Comparison of ENCODE assay signal across 10 cellular contexts in the genomic region with DNA sequence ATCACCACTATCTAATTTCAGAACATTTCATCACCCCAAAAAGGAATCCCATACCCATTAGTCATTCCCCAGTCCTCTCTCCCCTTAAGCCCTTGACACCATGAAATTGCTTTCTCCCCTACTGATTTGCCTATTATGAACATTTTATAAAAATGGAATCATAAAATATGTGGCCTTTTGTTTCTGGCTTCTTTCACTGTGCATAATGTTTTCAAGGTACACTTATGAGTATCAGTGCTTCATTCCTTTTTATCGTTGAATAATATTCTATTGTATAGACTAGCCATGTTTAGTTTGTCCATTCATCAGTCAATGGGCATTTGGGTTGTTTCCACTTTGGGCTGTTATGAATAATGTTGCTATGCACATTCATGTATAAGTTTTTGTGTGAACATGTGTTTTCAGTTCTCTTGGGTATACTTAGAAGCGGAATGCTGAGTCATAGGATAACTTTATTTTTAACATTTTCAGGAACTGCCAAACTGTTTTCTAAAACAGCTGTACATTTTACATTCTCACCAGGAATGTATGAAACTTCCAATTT. TPM values are rescaled to one million over a fixed set of nuclear protein-coding genes. Genes with fewer than 3 reads are reported as not detected.
A peak's percentile ranks its signal among the peaks of the same experiment; 100 is the strongest.
DNase-seq lines count a peak whose midpoint lies in the region; ATAC-seq and TF ChIP-seq lines count a peak whose summit lies in the region.
"Had no signal": no experiment of that assay in that cellular context is flagged by ENCODE, and none has a peak within 500 bp of the region (broad histone marks: within the 10 kb centered on the region; RNA-seq: fewer than 3 reads in every experiment).

No MANE protein-coding gene starts in this region.

- H3K9me3 ChIP-seq in IMR-90 (ENCODE audit: control insufficient read depth, insufficient read depth, low read length): no peaks in the 10 kb centered on the region

- POLR2A ChIA-PET in IMR-90 (lab: Charles Lee; ENCODE audit: unreplicated experiment): no interaction called here

- peak overlapping the region; percentile 90 for H2BK5ac ChIP-seq in IMR-90 (ENCODE audit: low read depth, low read length, poor library complexity, severe bottlenecking)

- TF ChIP-seq CTCF in IMR-90 (conservative IDR thresholded peaks at IDR 0.05; ENCODE audit: low read depth, low read length): no peak
- no peak for TF ChIP-seq CTCF in astrocyte of the spinal cord (IDR thresholded peaks at IDR 0.05; ENCODE audit: low read depth, low read length)
- TF ChIP-seq CTCF in nephron progenitor cell (IDR thresholded peaks at IDR 0.05): no peak

- H3K9ac ChIP-seq in IMR-90 (ENCODE audit: low read depth, low read length): no peak overlapping the region

- dilution Hi-C loops in IMR-90 (cut with HindIII; ENCODE audit: low sequenced_read_pairs, unreplicated experiment): no loop called here

- peak overlapping the region; percentile 22; the same call in 1 of the 2 replicates for H3K4ac ChIP-seq in IMR-90 (ENCODE audit: low read depth, low read length)

- H3K4me3 ChIP-seq in IMR-90 (ENCODE audit: insufficient read depth, low read depth, low read length) (no peak overlapping the region), astrocyte of the spinal cord (ENCODE audit: low read depth, low read length) (no peak overlapping the region)

- H3K9me3 Mint-ChIP-seq in activated T-helper 1 cell treated with anti-CD3 and anti-CD28 coated beads, Interleukin-12 subunit alpha, Interleukin-12 subunit beta, Interleukin-2, Interleukin-4 antibody, amounts not matched to agents 30 ng/mL and 10 ng/mL and 1 ng/mL, durations not matched to agents 14 hours and 24 hours and 36 hours: no peaks in the 10 kb centered on the region
- no peaks in the 10 kb centered on the region for H3K9me3 Mint-ChIP-seq in nephron progenitor cell
- H3K9me3 Mint-ChIP-seq: central memory CD8-positive, alpha-beta T cell had no signal

- TF ChIP-seq RAD21 in IMR-90 (IDR thresholded peaks at IDR 0.05; ENCODE audit: low read length): no peak

- H4K91ac ChIP-seq in IMR-90 (ENCODE audit: insufficient read depth, low read depth, low read length): no peak overlapping the region

- H3K4me1 Mint-ChIP-seq in activated T-helper 1 cell treated with anti-CD3 and anti-CD28 coated beads, Interleukin-12 subunit alpha, Interleukin-12 subunit beta, Interleukin-2, Interleukin-4 antibody, amounts not matched to agents 30 ng/mL and 10 ng/mL and 1 ng/mL, durations not matched to agents 14 hours and 24 hours and 36 hours (ENCODE audit: low read depth): no peaks in the 10 kb centered on the region
- H3K4me1 Mint-ChIP-seq in nephron progenitor cell: peaks cover 6% of the 10 kb centered on the region

- no peak overlapping the region for H2AK9ac ChIP-seq in IMR-90 (replicated peaks; ENCODE audit: low read depth, low read length, poor library complexity)

- H3K4me1 ChIP-seq in IMR-90 (ENCODE audit: control insufficient read depth, insufficient read depth, low read length): peaks cover 10% of the 10 kb centered on the region

- no peaks in the 10 kb centered on the region for H3K27me3 Mint-ChIP-seq in activated T-helper 1 cell treated with anti-CD3 and anti-CD28 coated beads, Interleukin-12 subunit alpha, Interleukin-12 subunit beta, Interleukin-2, Interleukin-4 antibody, amounts not matched to agents 30 ng/mL and 10 ng/mL and 1 ng/mL, durations not matched to agents 14 hours and 24 hours and 36 hours (ENCODE audit: insufficient read depth)
- no peaks in the 10 kb centered on the region for H3K27me3 Mint-ChIP-seq in nephron progenitor cell (ENCODE audit: low read depth, poor library complexity)
- H3K27me3 Mint-ChIP-seq: central memory CD8-positive, alpha-beta T cell had no signal

- peaks cover 9% of the 10 kb centered on the region for H3K9me1 ChIP-seq in IMR-90 (ENCODE audit: insufficient read depth, low read length)

- ATAC-seq in IMR-90 (ENCODE audit: low read depth) (peak; percentile 90), HG03520 (IDR thresholded peaks at IDR 0.05; ENCODE audit: unreplicated experiment) (no peak)

- no peak overlapping the region for H3K14ac ChIP-seq in IMR-90 (replicated peaks; ENCODE audit: low read depth, low read length)

- peak overlapping the region; percentile 24; the same call in 1 of the 2 replicates for H2BK20ac ChIP-seq in IMR-90 (ENCODE audit: low read depth, low read length)

- in situ Hi-C loops in IMR-90 (cut with MboI; ENCODE audit: low sequenced_read_pairs): no loop called here
- in situ Hi-C loops in astrocyte of the spinal cord (cut with HindIII; ENCODE audit: low sequenced_read_pairs): no loop called here

- H3K27ac ChIP-seq in IMR-90 (ENCODE audit: insufficient read depth, low read length): no peak overlapping the region

- WGBS in IMR-90 (ENCODE audit: extremely low coverage in 2 of 2, insufficient read length in 1 of 2), 2 experiments: no CpG with 5 or more reads among the region's 2 CpGs

- TF ChIP-seq POLR2A in IMR-90 (IDR thresholded peaks at IDR 0.05; ENCODE audit: low read depth, low read length): no peak

- peak overlapping the region; percentile 46; the same call in 1 of the 2 replicates for H3K4me2 ChIP-seq in IMR-90 (ENCODE audit: low read depth, low read length)

- no peak overlapping the region for H3K27ac Mint-ChIP-seq in activated T-helper 1 cell treated with anti-CD3 and anti-CD28 coated beads, Interleukin-12 subunit alpha, Interleukin-12 subunit beta, Interleukin-2, Interleukin-4 antibody, amounts not matched to agents 30 ng/mL and 10 ng/mL and 1 ng/mL, durations not matched to agents 14 hours and 24 hours and 36 hours
- no peak overlapping the region for H3K27ac Mint-ChIP-seq in nephron progenitor cell

- peak overlapping the region; percentile 9 for H2BK120ac ChIP-seq in IMR-90 (ENCODE audit: low read depth, low read length)

- CTCF ChIA-PET in IMR-90 (lab: Yijun Ruan, JAX): interaction anchor here (1.1 kb wide), 1 partner anchor 16 kb away, joined by 5 read pairs; no protein-coding TSS in a partner anchor

- H4K8ac ChIP-seq in IMR-90 (ENCODE audit: low read depth in 2 of 2, low read length in 2 of 2): no peak overlapping the region; a peak in 1 of 4 replicates

- peak; percentile 83 for DNase-seq in GM04503 (ENCODE audit: low read depth)
- DNase-seq in IMR-90: peak; percentile 91
- peak; percentile 85 for DNase-seq in astrocyte of the spinal cord (ENCODE audit: low read depth, low spot score)
- DNase-seq in non-pigmented ciliary epithelial cell (ENCODE audit: low read depth): peak; percentile 79
- DNase-seq in activated T-helper 1 cell treated with anti-CD3 and anti-CD28 coated beads, Interleukin-12 subunit alpha, Interleukin-12 subunit beta, Interleukin-2, Interleukin-4 antibody, amounts not matched to agents 30 ng/mL and 10 ng/mL and 1 ng/mL, durations not matched to agents 14 hours and 24 hours and 36 hours (ENCODE audit: low spot score): no peak
- no peak for DNase-seq in nephron progenitor cell
- DNase-seq in 8988T: no peak
- DNase-seq: kidney glomerular epithelial cell had no signal

- no peak overlapping the region; the same call in 2 of the 3 replicates for H2BK15ac ChIP-seq in IMR-90 (ENCODE audit: low read depth, low read length)

- H2AFZ ChIP-seq in IMR-90 (replicated peaks; ENCODE audit: low read length, poor library complexity): no peak overlapping the region

- H2AK5ac ChIP-seq in IMR-90 (ENCODE audit: low read depth, low read length): no peak overlapping the region

- no peak overlapping the region for H3K4me3 Mint-ChIP-seq in activated T-helper 1 cell treated with anti-CD3 and anti-CD28 coated beads, Interleukin-12 subunit alpha, Interleukin-12 subunit beta, Interleukin-2, Interleukin-4 antibody, amounts not matched to agents 30 ng/mL and 10 ng/mL and 1 ng/mL, durations not matched to agents 14 hours and 24 hours and 36 hours
- no peak overlapping the region for H3K4me3 Mint-ChIP-seq in nephron progenitor cell
- H3K4me3 Mint-ChIP-seq: central memory CD8-positive, alpha-beta T cell had no signal

- H4K5ac ChIP-seq in IMR-90 (ENCODE audit: low read depth, low read length): no peak overlapping the region

- H3K79me1 ChIP-seq in IMR-90 (ENCODE audit: low read depth in 1 of 2, low read length in 2 of 2): 0 out of 4 replicates have a peak, but pooled peaks cover 0 to 3% of the 10 kb centered on the region in 2 experiments

- H3K18ac ChIP-seq in IMR-90 (ENCODE audit: low read depth, low read length): no peak overlapping the region

- H3K23ac ChIP-seq in IMR-90 (ENCODE audit: low read depth, low read length): no peak overlapping the region

- intact Hi-C loops in IMR-90 (cut with micrococcal nuclease): loop anchor here (2.0 kb wide), 1 partner anchor 45 kb away; the partner anchor contains the start of gene ARHGAP26
- intact Hi-C loops in activated T-helper 1 cell treated with anti-CD3 and anti-CD28 coated beads, Interleukin-12 subunit alpha, Interleukin-12 subunit beta, Interleukin-2, Interleukin-4 antibody, amounts not matched to agents 30 ng/mL and 10 ng/mL and 1 ng/mL, durations not matched to agents 14 hours and 24 hours and 36 hours (cut with micrococcal nuclease): no loop called here

- H3K36me3 Mint-ChIP-seq in activated T-helper 1 cell treated with anti-CD3 and anti-CD28 coated beads, Interleukin-12 subunit alpha, Interleukin-12 subunit beta, Interleukin-2, Interleukin-4 antibody, amounts not matched to agents 30 ng/mL and 10 ng/mL and 1 ng/mL, durations not matched to agents 14 hours and 24 hours and 36 hours (ENCODE audit: low read depth): no peaks in the 10 kb centered on the region
- H3K36me3 Mint-ChIP-seq in nephron progenitor cell (ENCODE audit: low read depth): no peaks in the 10 kb centered on the region

- H3K27me3 ChIP-seq in IMR-90 (ENCODE audit: control insufficient read depth, insufficient read depth, low read length): peaks cover 7% of the 10 kb centered on the region; the same call in 1 of the 2 replicates

- H3K36me3 ChIP-seq in IMR-90 (ENCODE audit: control insufficient read depth, insufficient read depth, low read length): no peaks in the 10 kb centered on the region

- H4K20me1 ChIP-seq in IMR-90 (ENCODE audit: insufficient read depth, low read length): no peaks in the 10 kb centered on the region

- H3K56ac ChIP-seq in IMR-90 (ENCODE audit: extremely low read depth, insufficient read depth, low read length): no peak overlapping the region

- no TSS peak for BruUV-seq in IMR-90 (replicated peaks; lab: Mats Ljungman, UMichigan)

RNA-seq across cellular contexts. Expression of gene FGF1, which starts 40.4 kb away (rescaled TPM):
- total RNA-seq in IMR-90 (2012; rRNA removed): 7.7 and 8.1 TPM in 2 replicates
- 7.6 and 8.5 TPM in 2 replicates for polyA plus RNA-seq in IMR-90 (2012; rRNA removed)
- polyA plus RNA-seq in IMR-90 (2012; cell fraction: cytosol; rRNA removed): 2.3 and 3.6 TPM in 2 replicates
- 0.82 and 5.7 TPM in 2 replicates for polyA plus RNA-seq in IMR-90 (2012; cell fraction: nucleus; rRNA removed; ENCODE audit: low replicate concordance)
- 0.08 TPM in 1 of 2 replicates, not detected in the other for total RNA-seq in activated T-helper 1 cell treated with anti-CD3 and anti-CD28 coated beads, Interleukin-12 subunit alpha, Interleukin-12 subunit beta, Interleukin-2, Interleukin-4 antibody, amounts not matched to agents 30 ng/mL and 10 ng/mL and 1 ng/mL, durations not matched to agents 14 hours and 24 hours and 36 hours

RNA-seq across cellular contexts. Expression of gene ARHGAP26, which starts 43.9 kb away (rescaled TPM):
- 0.54 and 0.56 TPM in 2 replicates for total RNA-seq in IMR-90 (2012; rRNA removed)
- polyA plus RNA-seq in IMR-90 (2012; rRNA removed): 0.27 and 0.56 TPM in 2 replicates
- 0.06 and 0.13 TPM in 2 replicates for polyA plus RNA-seq in IMR-90 (2012; cell fraction: cytosol; rRNA removed)
- polyA plus RNA-seq in IMR-90 (2012; cell fraction: nucleus; rRNA removed; ENCODE audit: low replicate concordance): 0.40 and 2.1 TPM in 2 replicates
- total RNA-seq in activated T-helper 1 cell treated with anti-CD3 and anti-CD28 coated beads, Interleukin-12 subunit alpha, Interleukin-12 subunit beta, Interleukin-2, Interleukin-4 antibody, amounts not matched to agents 30 ng/mL and 10 ng/mL and 1 ng/mL, durations not matched to agents 14 hours and 24 hours and 36 hours: 20.0 and 21.2 TPM in 2 replicates

Comparison
In these comparisons a context has a peak if more than half of its experiments do, and no peak if none do; other contexts are left out.
1. DNase-seq: peak in GM04503 (single experiment), IMR-90 (single experiment), astrocyte of the spinal cord (single experiment) and non-pigmented ciliary epithelial cell (single experiment); none in activated T-helper 1 cell treated with anti-CD3 and anti-CD28 coated beads, Interleukin-12 subunit alpha, Interleukin-12 subunit beta, Interleukin-2, Interleukin-4 antibody, amounts not matched to agents 30 ng/mL and 10 ng/mL and 1 ng/mL, durations not matched to agents 14 hours and 24 hours and 36 hours (single experiment), nephron progenitor cell (single experiment) and 8988T (single experiment).
2. RNA of gene ARHGAP26, which starts 43.9 kb away (total RNA-seq): 20.0 to 21.2 TPM in activated T-helper 1 cell treated with anti-CD3 and anti-CD28 coated beads, Interleukin-12 subunit alpha, Interleukin-12 subunit beta, Interleukin-2, Interleukin-4 antibody, amounts not matched to agents 30 ng/mL and 10 ng/mL and 1 ng/mL, durations not matched to agents 14 hours and 24 hours and 36 hours; 0.54 to 0.56 TPM in IMR-90; every median in the first group is over 10 times any median in the second.